ENCODE assay signal across 26 cellular contexts in genomic region chr17:20270336-20270735, GRCh38.
"Had no signal": no experiment of that assay in that cellular context is flagged by ENCODE, and none has a peak within 500 bp of the region (broad histone marks: within the 10 kb centered on the region; RNA-seq: fewer than 3 reads in every experiment).

No MANE protein-coding gene starts in this region.

- H3K4me1 ChIP-seq: adrenal gland, right lobe of liver, upper lobe of left lung, vagina had no signal

- H3K27me3 ChIP-seq: adrenal gland, cardiac muscle cell, gastrocnemius medialis, hepatocyte, ovary, right lobe of liver, upper lobe of left lung, vagina had no signal

- H3K4me3 Mint-ChIP-seq: effector memory CD8-positive, alpha-beta T cell had no signal

- H3K27ac ChIP-seq: adrenal gland, cardiac muscle cell, hepatocyte, right lobe of liver, upper lobe of left lung, vagina had no signal

- H3K9me3 ChIP-seq: gastrocnemius medialis, ovary, right lobe of liver, upper lobe of left lung, vagina had no signal

- H3K27me3 Mint-ChIP-seq: brain; effector memory CD8-positive, alpha-beta T cell; progenitor cell of endocrine pancreas had no signal

- H3K4me3 ChIP-seq: adrenal gland, cardiac muscle cell, coronary artery, gastrocnemius medialis, hepatocyte, ovary, right lobe of liver, upper lobe of left lung, vagina had no signal

- H3K36me3 ChIP-seq: adrenal gland, cardiac muscle cell, gastrocnemius medialis, ovary, right lobe of liver, upper lobe of left lung, vagina had no signal

- ATAC-seq: effector memory CD8-positive, alpha-beta T cell; gastrocnemius medialis; left ventricle myocardium superior; right lobe of liver; stimulated activated naive CD8-positive, alpha-beta T cell treated with anti-CD3 and anti-CD28 coated beads, Interleukin-15, Interleukin-2, amounts not matched to agents 100 U/mL and 50 U/mL, for 24 hours had no signal

- DNase-seq: activated CD4-positive, CD25-positive, alpha-beta regulatory T cell treated with anti-CD3 and anti-CD28 coated beads, Interleukin-2, amount 50 U/mL, for 72 hours; activated effector memory CD4-positive, alpha-beta T cell treated with anti-CD3 and anti-CD28 coated beads, Interleukin-2, amount 50 U/mL, for 16 hours; activated T-cell treated with anti-CD3 and anti-CD28 coated beads for 4 hours; aorta; cerebellar nuclear complex; effector memory CD8-positive, alpha-beta T cell; erythroblast; gastrocnemius medialis; islet precursor cell; left ventricle myocardium superior; ovary; right lobe of liver; stimulated activated CD4-positive, alpha-beta T cell treated with anti-CD3 and anti-CD28 coated beads, Interleukin-12 subunit alpha, Interleukin-12 subunit beta, amount 100 ng/mL, for 4 hours; stimulated activated CD4-positive, alpha-beta T cell treated with anti-CD3 and anti-CD28 coated beads, Interleukin-4, amount 100 ng/mL, for 1 hour; stimulated activated naive CD8-positive, alpha-beta T cell treated with anti-CD3 and anti-CD28 coated beads, Interleukin-15, Interleukin-2, amounts not matched to agents 100 U/mL and 50 U/mL, for 24 hours; upper lobe of left lung had no signal

- H3K9me3 Mint-ChIP-seq: activated naive CD4-positive, alpha-beta T cell treated with anti-CD3 and anti-CD28 coated beads for 36 hours; activated T-helper 1 cell treated with anti-CD3 and anti-CD28 coated beads, Interleukin-12 subunit alpha, Interleukin-12 subunit beta, Interleukin-2, Interleukin-4 antibody, amounts not matched to agents 30 ng/mL and 10 ng/mL and 1 ng/mL, durations not matched to agents 14 hours and 24 hours and 36 hours; effector memory CD8-positive, alpha-beta T cell; T-helper 2 cell treated with Interferon-gamma antibody and Interleukin-4, amounts not matched to agents 5 μg/mL and 100 μg/mL, for 36 hours had no signal
